11 cellular contexts compared by ENCODE assay signal in the genomic region with DNA sequence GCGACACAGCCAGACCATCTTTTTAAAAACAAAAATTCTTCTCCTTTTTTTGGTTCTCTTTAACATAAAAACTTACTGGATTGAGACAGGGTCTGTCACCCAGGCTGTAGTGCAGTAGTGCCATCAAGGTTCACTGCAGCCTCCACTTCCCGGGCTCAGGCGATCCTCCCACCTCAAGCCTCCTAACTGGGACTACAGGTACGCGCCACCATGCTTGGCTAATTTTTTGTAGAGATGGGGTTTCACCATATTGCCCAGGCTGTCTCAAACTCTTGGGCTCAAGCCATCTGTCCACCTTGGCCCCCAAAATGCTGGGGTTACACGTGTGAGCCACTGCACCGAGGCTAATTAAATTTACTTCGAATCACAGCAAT. TPM values are rescaled to one million over a fixed set of nuclear protein-coding genes. Genes with fewer than 3 reads are reported as not detected.
DNase-seq lines count a peak whose midpoint lies in the region; ATAC-seq, FAIRE-seq and TF ChIP-seq lines count a peak whose summit lies in the region.
"Had no signal": no experiment of that assay in that cellular context is flagged by ENCODE, and none has a peak within 500 bp of the region (broad histone marks: within the 10 kb centered on the region; RNA-seq: fewer than 3 reads in every experiment).

No MANE protein-coding gene starts in this region.

- peaks cover 7% of the 10 kb centered on the region for H3K36me3 Mint-ChIP-seq in activated naive CD8-positive, alpha-beta T cell
- H3K36me3 Mint-ChIP-seq in memory B cell: peaks cover 15% of the 10 kb centered on the region

- CTCF ChIA-PET in AG04450 (lab: Charles Lee): interaction anchor here (1.5 to 1.9 kb wide), 2 partner anchors 295 kb away, joined by 4 to 7 read pairs; no protein-coding TSS in a partner anchor

- peaks cover 29% of the 10 kb centered on the region for H3K4me1 Mint-ChIP-seq in activated naive CD8-positive, alpha-beta T cell (ENCODE audit: low read depth)
- H3K4me1 Mint-ChIP-seq in memory B cell: peaks cover 9% of the 10 kb centered on the region

- no peaks in the 10 kb centered on the region for H3K27me3 Mint-ChIP-seq in activated naive CD8-positive, alpha-beta T cell
- H3K27me3 Mint-ChIP-seq in memory B cell: no peaks in the 10 kb centered on the region

- POLR2A ChIA-PET in AG04450 (lab: Yijun Ruan, JAX): interaction anchor here (1.5 kb wide), 1 partner anchor 295 kb away, joined by 5 read pairs; no protein-coding TSS in a partner anchor

- no peak for ATAC-seq in memory B cell (ENCODE audit: low read depth)
- no peak for ATAC-seq in HG03565 (IDR thresholded peaks at IDR 0.05; ENCODE audit: unreplicated experiment)
- no peak for ATAC-seq in HG03139 (IDR thresholded peaks at IDR 0.05; ENCODE audit: unreplicated experiment)
- ATAC-seq in HG03095 (IDR thresholded peaks at IDR 0.05; ENCODE audit: unreplicated experiment): no peak

- no peaks in the 10 kb centered on the region for H3K9me3 Mint-ChIP-seq in activated naive CD8-positive, alpha-beta T cell (ENCODE audit: low read depth)
- no peaks in the 10 kb centered on the region for H3K9me3 Mint-ChIP-seq in memory B cell

- no peak overlapping the region for H3K4me3 ChIP-seq in AG04450 (ENCODE audit: low read depth, low read length)

- H3K27ac ChIP-seq in AG04450 (ENCODE audit: low read depth, low read length): peak overlapping the region; percentile 24

- TF ChIP-seq POLR2A in GM12892 (IDR thresholded peaks at IDR 0.05; ENCODE audit: low read depth, low read length): peak; percentile 9; the same call in 1 of the 2 replicates

- FAIRE-seq in GM12892 (lab: Jason Lieb, UNC): no peak
- FAIRE-seq: islet of Langerhans had no signal

- H3K27me3 ChIP-seq in AG04450 (ENCODE audit: control insufficient read depth, insufficient read depth, low read length): no peaks in the 10 kb centered on the region

- DNase-seq in AG04450 (ENCODE audit: low read depth, low spot score) (no peak), GM12892 (ENCODE audit: insufficient read length) (no peak), memory B cell (ENCODE audit: low spot score in 2 of 2) (no peak), HuH-7 (ENCODE audit: low spot score) (no peak)
- DNase-seq: NCI-H2171, RPMI8226 had no signal

- H3K4me3 Mint-ChIP-seq in activated naive CD8-positive, alpha-beta T cell: no peak overlapping the region
- no peak overlapping the region for H3K4me3 Mint-ChIP-seq in memory B cell

- TF ChIP-seq CTCF in AG04450 (IDR thresholded peaks at IDR 0.05; ENCODE audit: low read depth, low read length): no peak

- H3K27ac Mint-ChIP-seq in activated naive CD8-positive, alpha-beta T cell: peak overlapping the region; percentile 73
- peak overlapping the region; percentile 58 for H3K27ac Mint-ChIP-seq in memory B cell

- H3K9me3 ChIP-seq in AG04450 (ENCODE audit: control insufficient read depth, insufficient read depth, low read length): no peaks in the 10 kb centered on the region

RNA-seq across cellular contexts. Expression of a gene that starts 13.8 kb away (rescaled TPM):
- polyA plus RNA-seq in AG04450 (2011; rRNA removed): 586 and 673 TPM in 2 replicates
- polyA minus RNA-seq in AG04450 (2011; rRNA and poly(A)+ RNA removed): 569 and 585 TPM in 2 replicates
- 639 TPM for polyA plus RNA-seq in GM12892 (2012; ENCODE audit: missing spikeins)

RNA-seq across cellular contexts. Expression of a gene that starts 14.4 kb away (rescaled TPM):
- 4.0 and 4.7 TPM in 2 replicates for polyA plus RNA-seq in AG04450 (2011; rRNA removed)
- 2.3 and 5.4 TPM in 2 replicates for polyA minus RNA-seq in AG04450 (2011; rRNA and poly(A)+ RNA removed)
- polyA plus RNA-seq in GM12892 (2012; ENCODE audit: missing spikeins): 16.6 TPM

RNA-seq across cellular contexts. Expression of a gene that starts 45.0 kb away (rescaled TPM):
- polyA plus RNA-seq in AG04450 (2011; rRNA removed): 1.1 and 2.1 TPM in 2 replicates
- polyA minus RNA-seq in AG04450 (2011; rRNA and poly(A)+ RNA removed): 1.4 and 2.2 TPM in 2 replicates
- 2.6 TPM for polyA plus RNA-seq in GM12892 (2012; ENCODE audit: missing spikeins)
